In genomic region chr16:81035975-81036750, GRCh38 we compare ENCODE assay signal across 8 cellular contexts. TPM values are rescaled to one million over a fixed set of nuclear protein-coding genes. Genes with fewer than 3 reads are reported as not detected.
DNase-seq lines count a peak whose midpoint lies in the region; ATAC-seq and TF ChIP-seq lines count a peak whose summit lies in the region.

No MANE protein-coding gene starts in this region.

- peaks cover 38% of the 10 kb centered on the region for H3K79me2 ChIP-seq in ACC112 (ENCODE audit: control insufficient read depth, insufficient read depth, low read length, unreplicated experiment)

- H3K27me3 ChIP-seq in ACC112 (ENCODE audit: insufficient read depth, low read length) (no peaks in the 10 kb centered on the region), body of pancreas (no peaks in the 10 kb centered on the region), spleen (replicated peaks in 1 of 7) (no peaks in the 10 kb centered on the region)

- peaks cover 9% of the 10 kb centered on the region for H3K4me1 ChIP-seq in ACC112 (ENCODE audit: control insufficient read depth, insufficient read depth, low read length, unreplicated experiment)
- H3K4me1 ChIP-seq in body of pancreas: peaks cover 26% of the 10 kb centered on the region
- H3K4me1 ChIP-seq in spleen: peaks cover 13 to 46% (median 28%) of the 10 kb centered on the region in 6 donors

- TF ChIP-seq POLR2A in body of pancreas (IDR thresholded peaks at IDR 0.05) (no peak), spleen (IDR thresholded peaks at IDR 0.05) (no peak)

- intact Hi-C loops in body of pancreas (cut with DNase I): no loop called here
- intact Hi-C loops in spleen (cut with DNase I; ENCODE audit: low total_unique reads): loop anchor here (5.0 kb wide), 1 partner anchor 41 kb away; the partner anchor contains the start of gene C16orf46

- WGBS in body of pancreas, 2 donors: 0 to 1% methylated on average over 11 to 76 of the region's 80 CpGs
- 0 to 1% (median 1%) methylated on average over 23 to 80 of the region's 80 CpGs for WGBS in spleen, 5 donors

- DNase-seq in body of pancreas (peak; percentile 33 to 46 (median 38)), iPS-NIHi7 (ENCODE audit: extremely low spot score) (peak; percentile 64), spleen (peak; percentile 92), KG1 (lab: John Stamatoyannopoulos, UW) (no peak)

- H3K9me3 ChIP-seq in body of pancreas: no peaks in the 10 kb centered on the region
- no peaks in the 10 kb centered on the region for H3K9me3 ChIP-seq in spleen

- H3K4me3 ChIP-seq in ACC112 (ENCODE audit: low read depth, low read length) (peak overlapping the region; percentile 85), body of pancreas (peak overlapping the region in 1 of 2 donors; percentile 66), spleen (peak overlapping the region; percentile 64 to 93 (median 73))

- TF ChIP-seq CTCF in body of pancreas (IDR thresholded peaks at IDR 0.05) (no peak), spleen (IDR thresholded peaks at IDR 0.05 in 8 of 11, conservative IDR thresholded peaks at IDR 0.05 in 3 of 11) (no peak)

- H2AFZ ChIP-seq in ACC112 (ENCODE audit: low read length, unreplicated experiment): peak overlapping the region; percentile 88

- peak; percentile 55 for ATAC-seq in GM18868 (IDR thresholded peaks at IDR 0.05; ENCODE audit: unreplicated experiment)
- ATAC-seq in HG03103 (IDR thresholded peaks at IDR 0.05; ENCODE audit: low read depth, unreplicated experiment): peak; percentile 46
- ATAC-seq in SK-N-SH treated with all-trans-retinoic acid at 6 μM for 48 hours: peak; percentile 44
- peak; percentile 43 for ATAC-seq in body of pancreas

- H3K36me3 ChIP-seq in ACC112 (ENCODE audit: insufficient read depth, low read length) (no peaks in the 10 kb centered on the region), body of pancreas (replicated peaks in 1 of 2; ENCODE audit: insufficient read depth in 1 of 2, low read depth in 2 of 2) (no peaks in the 10 kb centered on the region), spleen (peaks cover 0 to 24% (median 5%) of the 10 kb centered on the region in 6 donors)

- H3K27ac ChIP-seq in ACC112 (ENCODE audit: low read depth, low read length) (no peak overlapping the region), body of pancreas (peak overlapping the region; percentile 47 to 77 (median 66)), spleen (peak overlapping the region in 7 of 8 donors; percentile 63 to 91 (median 84))

TF ChIP-seq in SK-N-SH treated with all-trans-retinoic acid at 6 μM for 48 hours, 23 proteins besides CTCF, POLR2A, EP300 and RAD21:
- TF ChIP-seq ZFP3 (CRISPR knock-in tag; IDR thresholded peaks at IDR 0.05) (no peak), SNAI2 (CRISPR knock-in tag; IDR thresholded peaks at IDR 0.05) (no peak)

RNA-seq across cellular contexts. Expression of gene ATMIN, which starts 0.5 kb away (rescaled TPM):
- 10 to 100 TPM; 15.6 to 15.8 TPM for total RNA-seq in body of pancreas
- total RNA-seq in spleen: 10 to 100 TPM; 21.0 to 34.3 (median 29.0) TPM
- 10 to 100 TPM in 2 of 3 donors, 1 to 10 TPM in 1; 9.7 to 11.3 (median 10.6) TPM for polyA plus RNA-seq in spleen

RNA-seq across cellular contexts. Expression of gene CENPN, which starts 29.1 kb away (rescaled TPM):
- total RNA-seq in body of pancreas (1 to 10 TPM; 1.3 to 4.3 TPM), spleen (10 to 100 TPM in 2 of 7 donors, 1 to 10 TPM in 5; 4.6 to 12.7 (median 6.7) TPM)
- polyA plus RNA-seq in spleen: 1 to 10 TPM; 2.2 to 6.1 (median 5.8) TPM

RNA-seq across cellular contexts. Expression of gene CMC2, which starts 29.5 kb away (rescaled TPM):
- 10 to 100 TPM; 15.5 to 23.6 TPM for total RNA-seq in body of pancreas
- 10 to 100 TPM; 28.6 to 72.2 (median 41.3) TPM for total RNA-seq in spleen
- 100 to 1,000 TPM in 1 of 3 donors, 10 to 100 TPM in 2; 66.7 to 104 (median 77.0) TPM for polyA plus RNA-seq in spleen

RNA-seq across cellular contexts. Expression of gene C16orf46, which starts 40.9 kb away (rescaled TPM):
- total RNA-seq in body of pancreas: under 1 TPM; 0.33 to 0.52 TPM
- total RNA-seq in spleen: 1 to 10 TPM in 2 of 7 donors, under 1 TPM in 1, not detected in 4; 0.91 to 1.1 (median 1.1) TPM
- polyA plus RNA-seq in spleen: under 1 TPM; 0.24 to 0.38 (median 0.26) TPM
